Comparison of ENCODE assay signal across 6 cellular contexts in the genomic region with DNA sequence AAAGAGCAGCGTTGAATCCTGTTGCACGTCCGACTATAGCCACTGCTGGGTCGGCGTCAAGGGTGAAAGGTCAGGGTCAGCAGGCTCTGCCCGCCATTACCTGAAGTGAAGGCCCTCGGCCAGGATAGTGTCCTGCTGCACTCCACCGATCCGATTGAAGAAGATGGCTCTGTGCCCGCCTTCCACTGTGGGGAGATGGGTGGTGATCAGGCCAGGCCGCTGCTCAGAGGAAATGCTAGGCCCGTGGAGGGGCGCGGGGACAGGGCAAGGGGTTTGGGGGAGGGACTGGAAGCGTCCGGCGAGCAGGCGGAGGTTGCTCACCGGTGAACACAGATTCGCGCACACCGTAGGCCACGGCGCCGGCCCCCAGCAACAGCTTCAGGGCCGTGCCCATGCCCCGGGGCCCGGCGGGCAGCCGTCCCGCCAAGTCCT. TPM values are rescaled to one million over a fixed set of nuclear protein-coding genes. Genes with fewer than 3 reads are reported as not detected.
DNase-seq lines count a peak whose midpoint lies in the region; ATAC-seq and TF ChIP-seq lines count a peak whose summit lies in the region.

No MANE protein-coding gene starts in this region.

- H3K36me3 ChIP-seq in ascending aorta, result peaks cover 44 to 55% of the 10 kb centered on the region in 2 donors
- peaks cover 27 to 62% (median 34%) of the 10 kb centered on the region in 3 experiments for H3K36me3 ChIP-seq in naive thymus-derived CD4-positive, alpha-beta T cell (ENCODE audit: control insufficient read depth in 2 of 3, insufficient read depth in 3 of 3, low read length in 3 of 3)

- DNase-seq in ascending aorta (ENCODE audit: low spot score in 2 of 2) (no peak), mesenteric fat pad (ENCODE audit: low spot score) (no peak)
- DNase-seq in naive thymus-derived CD4-positive, alpha-beta T cell, result no peak

- peak overlapping the region; percentile 93 to 100 (median 99) for H3K27ac Mint-ChIP-seq in naive thymus-derived CD4-positive, alpha-beta T cell

- intact Hi-C loops in ascending aorta (cut with DNase I), result loop anchor here (1.0 to 2.0 kb wide), 3 partner anchors 26 to 139 kb away; a partner anchor contains a TSS
- intact Hi-C loops in naive thymus-derived CD4-positive, alpha-beta T cell (cut with micrococcal nuclease), result loop anchor here (1.0 to 5.0 kb wide), 19 partner anchors 9 to 307 kb away; a partner anchor contains a TSS

- no peaks in the 10 kb centered on the region for H3K27me3 Mint-ChIP-seq in naive thymus-derived CD4-positive, alpha-beta T cell

- peak overlapping the region; percentile 89 to 93 for H3K4me3 ChIP-seq in ascending aorta
- H3K4me3 ChIP-seq in naive thymus-derived CD4-positive, alpha-beta T cell (ENCODE audit: low read length), result peak overlapping the region; percentile 93

- no peaks in the 10 kb centered on the region for H3K9me3 Mint-ChIP-seq in naive thymus-derived CD4-positive, alpha-beta T cell

- peak overlapping the region; percentile 94 to 100 (median 100) for H3K4me3 Mint-ChIP-seq in naive thymus-derived CD4-positive, alpha-beta T cell

- H3K27ac ChIP-seq in 22Rv1, result peak overlapping the region; percentile 100
- peak overlapping the region; percentile 89 to 95 for H3K27ac ChIP-seq in ascending aorta
- H3K27ac ChIP-seq in naive thymus-derived CD4-positive, alpha-beta T cell (ENCODE audit: low read depth, low read length), result peak overlapping the region; percentile 94

- peaks cover 0 to 25% of the 10 kb centered on the region in 2 donors for H3K4me1 ChIP-seq in ascending aorta
- peaks cover 23 to 33% of the 10 kb centered on the region in 2 donors for H3K4me1 ChIP-seq in naive thymus-derived CD4-positive, alpha-beta T cell (ENCODE audit: control insufficient read depth in 2 of 2, insufficient read depth in 2 of 2, low read length in 2 of 2)

- no peaks in the 10 kb centered on the region for H3K27me3 ChIP-seq in ascending aorta
- no peaks in the 10 kb centered on the region for H3K27me3 ChIP-seq in naive thymus-derived CD4-positive, alpha-beta T cell (ENCODE audit: control insufficient read depth in 2 of 2, insufficient read depth in 2 of 2, low read length in 2 of 2)

- H3K9me3 ChIP-seq in ascending aorta, result no peaks in the 10 kb centered on the region
- H3K9me3 ChIP-seq in naive thymus-derived CD4-positive, alpha-beta T cell (ENCODE audit: control insufficient read depth in 2 of 3, low read length in 3 of 3), result no peaks in the 10 kb centered on the region

- CTCF ChIA-PET in naive thymus-derived CD4-positive, alpha-beta T cell (lab: Charles Lee), result interaction anchor here (0.6 to 3.2 kb wide), 2 partner anchors 25 to 88 kb away, joined by 3 to 40 read pairs; a partner anchor contains a TSS

- no peak for TF ChIP-seq CTCF in 22Rv1 (IDR thresholded peaks at IDR 0.05)
- TF ChIP-seq CTCF in ascending aorta (IDR thresholded peaks at IDR 0.05), result no peak

- ATAC-seq in HG02642 (IDR thresholded peaks at IDR 0.05; ENCODE audit: poor library complexity, unreplicated experiment) (peak; percentile 41), GM21423 (IDR thresholded peaks at IDR 0.05; ENCODE audit: unreplicated experiment) (no peak)
- ATAC-seq in naive thymus-derived CD4-positive, alpha-beta T cell, result peak; percentile 1

- H3K4me1 Mint-ChIP-seq in naive thymus-derived CD4-positive, alpha-beta T cell, result peaks cover 30 to 55% (median 50%) of the 10 kb centered on the region in 7 donors

- peaks cover 8 to 30% (median 14%) of the 10 kb centered on the region in 5 donors for H3K36me3 Mint-ChIP-seq in naive thymus-derived CD4-positive, alpha-beta T cell

- POLR2A ChIA-PET in naive thymus-derived CD4-positive, alpha-beta T cell (lab: Charles Lee), result interaction anchor here (0.6 to 5.6 kb wide), 7 partner anchors 11 to 281 kb away, joined by 3 to 123 read pairs (median 21); a partner anchor contains a TSS

RNA-seq across cellular contexts. Expression of a gene that starts 0.4 kb away (rescaled TPM):
- total RNA-seq in ascending aorta, result 85.5 TPM
- 100 to 1,000 TPM; 132 to 209 (median 146) TPM for total RNA-seq in naive thymus-derived CD4-positive, alpha-beta T cell
- 100 to 1,000 TPM; 113 to 121 TPM for polyA plus RNA-seq in naive thymus-derived CD4-positive, alpha-beta T cell
- total RNA-seq in mesenteric fat pad, result 143 TPM

RNA-seq across cellular contexts. Expression of a gene that starts 0.6 kb away (rescaled TPM):
- 37.4 TPM for total RNA-seq in ascending aorta
- 10 to 100 TPM; 25.7 to 69.5 (median 63.2) TPM for total RNA-seq in naive thymus-derived CD4-positive, alpha-beta T cell
- polyA plus RNA-seq in naive thymus-derived CD4-positive, alpha-beta T cell, result 10 to 100 TPM; 64.1 to 72.5 TPM
- total RNA-seq in mesenteric fat pad, result 44.3 TPM

RNA-seq across cellular contexts. Expression of a gene that starts 19.0 kb away (rescaled TPM):
- total RNA-seq in ascending aorta (1.7 TPM), mesenteric fat pad (47.2 TPM)
- total RNA-seq in naive thymus-derived CD4-positive, alpha-beta T cell, result 100 to 1,000 TPM; 141 to 390 (median 242) TPM
- polyA plus RNA-seq in naive thymus-derived CD4-positive, alpha-beta T cell, result 100 to 1,000 TPM; 210 to 387 TPM

RNA-seq across cellular contexts. Expression of a gene that starts 26.3 kb away (rescaled TPM):
- total RNA-seq in ascending aorta, result 558 TPM
- 100 to 1,000 TPM; 148 to 592 (median 362) TPM for total RNA-seq in naive thymus-derived CD4-positive, alpha-beta T cell
- polyA plus RNA-seq in naive thymus-derived CD4-positive, alpha-beta T cell, result 100 to 1,000 TPM; 394 to 401 TPM
- total RNA-seq in mesenteric fat pad, result 125 TPM

RNA-seq across cellular contexts. Expression of a gene that starts 26.5 kb away (rescaled TPM):
- total RNA-seq in ascending aorta (not detected), mesenteric fat pad (not detected)
- not detected for total RNA-seq in naive thymus-derived CD4-positive, alpha-beta T cell
- polyA plus RNA-seq in naive thymus-derived CD4-positive, alpha-beta T cell, result not detected

Comparison
In these comparisons a context has a peak if more than half of its experiments do, and no peak if none do; other contexts are left out.
1. RNA of a gene that starts 19.0 kb away (total RNA-seq): 141 to 390 TPM in naive thymus-derived CD4-positive, alpha-beta T cell and 47.2 TPM in mesenteric fat pad (single experiment); 1.7 TPM in ascending aorta (single experiment); every median in the first group is over 10 times any median in the second.
2. Peak in every context shown above with its lines, with median percentiles within 50 percentile points of each other: H3K27ac ChIP-seq.